25 cellular contexts compared by ENCODE assay signal in genomic region chr19:28847468-28847867, GRCh38.
DNase-seq lines count a peak whose midpoint lies in the region; ATAC-seq, FAIRE-seq and TF ChIP-seq lines count a peak whose summit lies in the region.
"Had no signal": no experiment of that assay in that cellular context is flagged by ENCODE, and none has a peak within 500 bp of the region (broad histone marks: within the 10 kb centered on the region; RNA-seq: fewer than 3 reads in every experiment).

No MANE protein-coding gene starts in this region.

- no peaks in the 10 kb centered on the region for H3K27me3 ChIP-seq in smooth muscle cell (ENCODE audit: low read depth)
- H3K27me3 ChIP-seq: ascending aorta, pancreas, sigmoid colon, thyroid gland had no signal

- H3K27me3 Mint-ChIP-seq in immature natural killer cell (ENCODE audit: low read depth in 3 of 3) = peaks cover 0 to 3% (median 0%) of the 10 kb centered on the region in 3 donors
- H3K27me3 Mint-ChIP-seq: T-helper 17 cell had no signal

- no peak overlapping the region for H2AFZ ChIP-seq in smooth muscle cell (ENCODE audit: low read depth)

- 66% methylated on average over 4 of the region's 4 CpGs for WGBS in smooth muscle cell (ENCODE audit: low lambda C conversion rate)

- H3K9me3 ChIP-seq in HEK293 (ENCODE audit: control insufficient read depth, insufficient read depth, low read depth, low read length) (peaks cover 2% of the 10 kb centered on the region), smooth muscle cell (replicated peaks; ENCODE audit: low read depth) (no peaks in the 10 kb centered on the region)
- H3K9me3 ChIP-seq: ascending aorta, pancreas, sigmoid colon, thyroid gland had no signal

- no peak overlapping the region for H3K9ac ChIP-seq in smooth muscle cell (ENCODE audit: low read depth)

- H3K4me1 ChIP-seq in HEK293 (ENCODE audit: control insufficient read depth, insufficient read depth, low read length) = no peaks in the 10 kb centered on the region
- no peaks in the 10 kb centered on the region for H3K4me1 ChIP-seq in smooth muscle cell (ENCODE audit: low read depth)
- H3K4me1 ChIP-seq: ascending aorta, pancreas, sigmoid colon had no signal

- FAIRE-seq in RCC 7860 (lab: Jason Lieb, UNC) = no peak
- FAIRE-seq: pancreas had no signal

- CTCF ChIA-PET in HEK293 (lab: Yijun Ruan, JAX) = interaction anchor here (0.8 to 1.4 kb wide), 3 partner anchors 16 to 110 kb away, joined by 3 to 4 read pairs (median 4); no protein-coding TSS in a partner anchor

- H3K27ac Mint-ChIP-seq in immature natural killer cell = no peak overlapping the region
- H3K27ac Mint-ChIP-seq: activated naive CD4-positive, alpha-beta T cell treated with anti-CD3 and anti-CD28 coated beads for 36 hours; endodermal cell; naive thymus-derived CD8-positive, alpha-beta T cell; T-helper 17 cell had no signal

- H3K4me3 ChIP-seq in HEK293 (ENCODE audit: low read depth, low read length) (no peak overlapping the region), smooth muscle cell (no peak overlapping the region)
- H3K4me3 ChIP-seq: ascending aorta, pancreas, sigmoid colon, thyroid gland had no signal

- no peaks in the 10 kb centered on the region for H3K9me3 Mint-ChIP-seq in immature natural killer cell

- no peaks in the 10 kb centered on the region for H3K79me2 ChIP-seq in smooth muscle cell (ENCODE audit: low read depth)

- H3K4me1 Mint-ChIP-seq in immature natural killer cell = no peaks in the 10 kb centered on the region
- H3K4me1 Mint-ChIP-seq: endodermal cell; naive thymus-derived CD8-positive, alpha-beta T cell; T-helper 17 cell had no signal

- H3K4me3 Mint-ChIP-seq in immature natural killer cell = no peak overlapping the region
- H3K4me3 Mint-ChIP-seq: activated naive CD4-positive, alpha-beta T cell treated with anti-CD3 and anti-CD28 coated beads for 36 hours; endodermal cell; naive thymus-derived CD8-positive, alpha-beta T cell; T-helper 17 cell had no signal

- H4K20me1 ChIP-seq in smooth muscle cell (ENCODE audit: low read depth) = no peaks in the 10 kb centered on the region

- no peak for ATAC-seq in HG02588 (IDR thresholded peaks at IDR 0.05; ENCODE audit: unreplicated experiment)
- ATAC-seq: naive thymus-derived CD8-positive, alpha-beta T cell; T-helper 17 cell had no signal

- H3K36me3 ChIP-seq in HEK293 (ENCODE audit: control insufficient read depth in 2 of 2, insufficient read depth in 1 of 2, low read length in 2 of 2) = peaks cover 0 to 4% of the 10 kb centered on the region in 2 experiments; a peak in 1 of 3 replicates
- no peaks in the 10 kb centered on the region for H3K36me3 ChIP-seq in smooth muscle cell (ENCODE audit: low read depth)
- H3K36me3 ChIP-seq: ascending aorta, pancreas, sigmoid colon, thyroid gland had no signal

- H3F3A ChIP-seq in smooth muscle cell (ENCODE audit: low read depth) = no peaks in the 10 kb centered on the region

- POLR2A ChIA-PET in HEK293 (lab: Yijun Ruan, JAX) = no interaction called here

- H3K27ac ChIP-seq in HEK293 (ENCODE audit: extremely low read depth, low read depth, low read length) = no peak overlapping the region
- no peak overlapping the region for H3K27ac ChIP-seq in smooth muscle cell (ENCODE audit: low read depth)
- H3K27ac ChIP-seq: ascending aorta, pancreas, sigmoid colon, thyroid gland, VCaP had no signal

- no peaks in the 10 kb centered on the region for H3K36me3 Mint-ChIP-seq in immature natural killer cell

- TF ChIP-seq CTCF in HEK293 (tag by site-specific recombination; IDR thresholded peaks at IDR 0.05) (no peak), smooth muscle cell (IDR thresholded peaks at IDR 0.05; ENCODE audit: borderline replicate concordance, insufficient read depth, poor library complexity, severe bottlenecking) (no peak)

- peak; percentile 70 for DNase-seq in AG20443 (ENCODE audit: low spot score)
- peak; percentile 19 for DNase-seq in RCC 7860 (ENCODE audit: low spot score)
- DNase-seq in kidney tubule cell (ENCODE audit: low spot score) = peak; percentile 63
- no peak for DNase-seq in activated T-cell treated with anti-CD3 and anti-CD28 coated beads, Interleukin-2, amount 50 U/mL, for 48 hours
- DNase-seq in smooth muscle cell (lab: John Stamatoyannopoulos, UW; ENCODE audit: unreplicated experiment) = no peak
- no peak for DNase-seq in immature natural killer cell
- DNase-seq: activated CD4-positive, alpha-beta T cell treated with anti-CD3 and anti-CD28 coated beads, Interleukin-2, amount 50 U/mL, for 4 hours; activated naive CD4-positive, alpha-beta T cell treated with anti-CD3 and anti-CD28 coated beads for 36 hours; endodermal cell; islet precursor cell; naive thymus-derived CD8-positive, alpha-beta T cell; NCI-H1092; NCI-H2081 treated with DMSO at 0.1 percent for 48 hours; NCI-H69; pancreas; SHP77 treated with DMSO at 0.1 percent for 48 hours; sigmoid colon; stimulated activated CD4-positive, alpha-beta T cell treated with anti-CD3 and anti-CD28 coated beads, Interleukin-1b, Interleukin-23, amount 100 ng/mL, for 48 hours; stimulated activated naive CD4-positive, alpha-beta T cell; T-helper 17 cell; thyroid gland had no signal

- H3K4me2 ChIP-seq in smooth muscle cell = no peak overlapping the region

TF ChIP-seq in HEK293, 187 proteins besides CTCF, POLR2A, EP300 and RAD21:
- peak; percentile 9; the same call in 1 of the 2 replicates for TF ChIP-seq ZNF416 (tag by site-specific recombination; IDR thresholded peaks at IDR 0.05)
- peak; percentile 95; the same call in 1 of the 2 replicates for TF ChIP-seq ZNF660 (tag by site-specific recombination; IDR thresholded peaks at IDR 0.05)
- no peak for TF ChIP-seq ZNF792 (tag by site-specific recombination; IDR thresholded peaks at IDR 0.05)
- TF ChIP-seq ZSCAN23 (tag by site-specific recombination; IDR thresholded peaks at IDR 0.05) = no peak
- TF ChIP-seq ZIC2 (tag by site-specific recombination; IDR thresholded peaks at IDR 0.05) = peak; percentile 87
- peak; percentile 78 for TF ChIP-seq ZNF785 (tag by site-specific recombination; IDR thresholded peaks at IDR 0.05)
- 0 out of 2 replicates have a peak, but pooled peaks have one; percentile 18 for TF ChIP-seq ZNF335 (tag by site-specific recombination; conservative IDR thresholded peaks at IDR 0.05)
- TF ChIP-seq PRDM1 (tag by site-specific recombination; IDR thresholded peaks at IDR 0.05) = peak; percentile 35

Comparison
In these comparisons a context has a peak if more than half of its experiments do, and no peak if none do; other contexts are left out.
1. DNase-seq: peak in AG20443 (single experiment), RCC 7860 (single experiment) and kidney tubule cell (single experiment); none in activated T-cell treated with anti-CD3 and anti-CD28 coated beads, Interleukin-2, amount 50 U/mL, for 48 hours (0 of 2), smooth muscle cell (single experiment) and immature natural killer cell (0 of 3).